8 cellular contexts compared by ENCODE assay signal in genomic region chr1:93692983-93693591, GRCh38. TPM values are rescaled to one million over a fixed set of nuclear protein-coding genes. Genes with fewer than 3 reads are reported as not detected.
A peak's percentile ranks its signal among the peaks of the same experiment; 100 is the strongest.
DNase-seq lines count a peak whose midpoint lies in the region; ATAC-seq and TF ChIP-seq lines count a peak whose summit lies in the region.

No MANE protein-coding gene starts in this region.

- CTCF ChIA-PET in BJ (lab: Yijun Ruan, JAX), result interaction anchor here (0.8 to 3.1 kb wide), 7 partner anchors 8 to 120 kb away, joined by 3 to 17 read pairs (median 4); partner anchors contain the start of gene BCAR3
- CTCF ChIA-PET in activated CD8-positive, alpha-beta T cell treated with anti-CD3 and anti-CD28 coated beads, Interleukin-2, amount 10 ng/mL, durations not matched to agents 7 days and 5 days (lab: Charles Lee), result interaction anchor here (1.3 to 1.7 kb wide), 3 partner anchors 11 to 151 kb away, joined by 4 to 7 read pairs (median 4); partner anchors contain the start of gene BCAR3

- no peak for TF ChIP-seq CTCF in BJ (IDR thresholded peaks at IDR 0.05; ENCODE audit: insufficient read depth, low read depth, low read length)

- intact Hi-C loops in aorta (cut with DNase I), result no loop called here

- no peak overlapping the region for H3K4me3 ChIP-seq in BJ (ENCODE audit: low read depth, low read length)
- H3K4me3 ChIP-seq in aorta (ENCODE audit: low read length in 2 of 2), result no peak overlapping the region

- no peaks in the 10 kb centered on the region for H3K9me3 Mint-ChIP-seq in activated CD8-positive, alpha-beta T cell treated with anti-CD3 and anti-CD28 coated beads, Interleukin-2, amount 10 ng/mL, durations not matched to agents 7 days and 5 days (ENCODE audit: insufficient read depth)

- DNase-seq in BJ (ENCODE audit: low read depth) (peak; percentile 59), kidney glomerular epithelial cell (lab: John Stamatoyannopoulos, UW) (peak; percentile 95), aorta (peak in 1 of 2 donors; percentile 65), C1 segment of cervical spinal cord (lab: John Stamatoyannopoulos, UW) (no peak), DMS114 treated with DMSO at 0.1 percent for 48 hours (lab: John Stamatoyannopoulos, UW; ENCODE audit: unreplicated experiment) (no peak)
- DNase-seq in activated CD8-positive, alpha-beta T cell treated with anti-CD3 and anti-CD28 coated beads, Interleukin-2, amount 10 ng/mL, durations not matched to agents 7 days and 5 days, result peak; percentile 62

- ATAC-seq in GM19043 (IDR thresholded peaks at IDR 0.05; ENCODE audit: low read depth, unreplicated experiment) (peak; percentile 70), HG03159 (IDR thresholded peaks at IDR 0.05; ENCODE audit: unreplicated experiment) (peak; percentile 71), aorta (ENCODE audit: low FRiP score) (peak; percentile 58)
- peak; percentile 90 for ATAC-seq in activated CD8-positive, alpha-beta T cell treated with anti-CD3 and anti-CD28 coated beads, Interleukin-2, amount 10 ng/mL, durations not matched to agents 7 days and 5 days

- 30 to 34% methylated on average over 7 of the region's 7 CpGs for WGBS in aorta, 2 donors

- H3K27ac ChIP-seq in aorta (ENCODE audit: low read depth in 1 of 2, low read length in 2 of 2), result peak overlapping the region; percentile 17 to 52

- POLR2A ChIA-PET in BJ (lab: Charles Lee), result interaction anchor here (1.1 kb wide), 1 partner anchor 12 kb away, joined by 5 read pairs; the partner anchor contains the start of gene BCAR3
- POLR2A ChIA-PET in activated CD8-positive, alpha-beta T cell treated with anti-CD3 and anti-CD28 coated beads, Interleukin-2, amount 10 ng/mL, durations not matched to agents 7 days and 5 days (lab: Charles Lee), result interaction anchor here (1.3 kb wide), 1 partner anchor 16 kb away, joined by 3 read pairs; no protein-coding TSS in a partner anchor

- H3K9me3 ChIP-seq in aorta (ENCODE audit: control insufficient read depth, low read length), result no peaks in the 10 kb centered on the region

- peak overlapping the region; percentile 17 for H3K27ac Mint-ChIP-seq in activated CD8-positive, alpha-beta T cell treated with anti-CD3 and anti-CD28 coated beads, Interleukin-2, amount 10 ng/mL, durations not matched to agents 7 days and 5 days

- no peaks in the 10 kb centered on the region for H3K36me3 ChIP-seq in BJ (ENCODE audit: control insufficient read depth, insufficient read depth, low read length)
- H3K36me3 ChIP-seq in aorta (ENCODE audit: control insufficient read depth in 1 of 2, insufficient read depth in 2 of 2, low read length in 1 of 2), result no peaks in the 10 kb centered on the region

- peaks cover 2 to 10% of the 10 kb centered on the region in 2 donors for H3K4me1 ChIP-seq in aorta (ENCODE audit: control insufficient read depth in 1 of 2, insufficient read depth in 2 of 2, low read length in 2 of 2)

- no peaks in the 10 kb centered on the region for H3K36me3 Mint-ChIP-seq in activated CD8-positive, alpha-beta T cell treated with anti-CD3 and anti-CD28 coated beads, Interleukin-2, amount 10 ng/mL, durations not matched to agents 7 days and 5 days (ENCODE audit: low read depth)

- H3K4me3 Mint-ChIP-seq in activated CD8-positive, alpha-beta T cell treated with anti-CD3 and anti-CD28 coated beads, Interleukin-2, amount 10 ng/mL, durations not matched to agents 7 days and 5 days, result no peak overlapping the region

- peaks cover 7% of the 10 kb centered on the region for H3K27me3 Mint-ChIP-seq in activated CD8-positive, alpha-beta T cell treated with anti-CD3 and anti-CD28 coated beads, Interleukin-2, amount 10 ng/mL, durations not matched to agents 7 days and 5 days (ENCODE audit: low read depth)

- peaks cover 16% of the 10 kb centered on the region for H3K4me1 Mint-ChIP-seq in activated CD8-positive, alpha-beta T cell treated with anti-CD3 and anti-CD28 coated beads, Interleukin-2, amount 10 ng/mL, durations not matched to agents 7 days and 5 days (ENCODE audit: low read depth)

- no peaks in the 10 kb centered on the region for H3K27me3 ChIP-seq in BJ (ENCODE audit: control insufficient read depth, insufficient read depth, low read length)
- no peaks in the 10 kb centered on the region for H3K27me3 ChIP-seq in aorta (ENCODE audit: control insufficient read depth in 1 of 2, insufficient read depth in 2 of 2, low read length in 1 of 2)

RNA-seq across cellular contexts. Expression of gene BCAR3, which starts 11.4 kb away (rescaled TPM):
- polyA plus RNA-seq in BJ (2011; rRNA removed) (22.2 and 31.7 TPM in 2 replicates), aorta (10 to 100 TPM in 1 of 2 donors, 1 to 10 TPM in 1; 8.4 to 13.7 TPM)
- polyA minus RNA-seq in BJ (2011; rRNA and poly(A)+ RNA removed), result 19.4 and 19.6 TPM in 2 replicates
- total RNA-seq in activated CD8-positive, alpha-beta T cell treated with anti-CD3 and anti-CD28 coated beads, Interleukin-2, amount 10 ng/mL, durations not matched to agents 7 days and 5 days, result under 1 TPM; 0.44 to 0.79 TPM
- total RNA-seq in aorta, result 10 to 100 TPM; 18.4 to 24.1 TPM

Comparison
In these comparisons a context has a peak if more than half of its experiments do, and no peak if none do; other contexts are left out.
1. DNase-seq: peak in BJ (single experiment), activated CD8-positive, alpha-beta T cell treated with anti-CD3 and anti-CD28 coated beads, Interleukin-2, amount 10 ng/mL, durations not matched to agents 7 days and 5 days (single experiment) and kidney glomerular epithelial cell (single experiment); none in C1 segment of cervical spinal cord (0 of 14) and DMS114 treated with DMSO at 0.1 percent for 48 hours (single experiment).
2. RNA of gene BCAR3, which starts 11.4 kb away (total RNA-seq): 18.4 to 24.1 TPM in aorta; 0.44 to 0.79 TPM in activated CD8-positive, alpha-beta T cell treated with anti-CD3 and anti-CD28 coated beads, Interleukin-2, amount 10 ng/mL, durations not matched to agents 7 days and 5 days; every median in the first group is over 10 times any median in the second.
3. Peak in every context shown above with its lines, with median percentiles within 50 percentile points of each other: ATAC-seq.